Comparison of ENCODE assay signal across 1 cellular context in the genomic region with DNA sequence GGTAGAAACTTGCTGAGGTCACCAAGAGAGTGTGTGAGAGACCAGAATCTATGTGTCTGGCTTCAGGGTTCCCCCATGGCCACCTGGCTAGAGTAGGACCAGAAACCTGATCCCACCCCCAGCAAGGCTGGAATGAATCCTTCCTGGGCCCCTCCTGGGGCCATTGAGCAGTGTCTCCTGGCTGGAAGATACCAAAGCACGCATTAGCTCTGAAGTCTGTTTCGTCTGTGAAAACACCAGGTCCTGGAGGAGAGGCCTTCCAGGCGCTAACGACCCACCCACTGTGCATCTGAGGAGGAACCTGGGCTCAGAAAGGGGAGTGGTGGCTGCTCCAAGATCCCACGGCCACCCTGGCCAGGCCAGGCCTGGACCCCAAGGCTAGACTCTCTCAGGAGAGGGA.
TF ChIP-seq lines count a peak whose summit lies in the region.

No MANE protein-coding gene starts in this region.

TF ChIP-seq in HEK293, 187 proteins besides CTCF, POLR2A, EP300 and RAD21 (continued from another document):
- no peak for TF ChIP-seq ZNF248 (tag by site-specific recombination; IDR thresholded peaks at IDR 0.05)
